Comparison of ENCODE assay signal across 25 cellular contexts in the genomic region with DNA sequence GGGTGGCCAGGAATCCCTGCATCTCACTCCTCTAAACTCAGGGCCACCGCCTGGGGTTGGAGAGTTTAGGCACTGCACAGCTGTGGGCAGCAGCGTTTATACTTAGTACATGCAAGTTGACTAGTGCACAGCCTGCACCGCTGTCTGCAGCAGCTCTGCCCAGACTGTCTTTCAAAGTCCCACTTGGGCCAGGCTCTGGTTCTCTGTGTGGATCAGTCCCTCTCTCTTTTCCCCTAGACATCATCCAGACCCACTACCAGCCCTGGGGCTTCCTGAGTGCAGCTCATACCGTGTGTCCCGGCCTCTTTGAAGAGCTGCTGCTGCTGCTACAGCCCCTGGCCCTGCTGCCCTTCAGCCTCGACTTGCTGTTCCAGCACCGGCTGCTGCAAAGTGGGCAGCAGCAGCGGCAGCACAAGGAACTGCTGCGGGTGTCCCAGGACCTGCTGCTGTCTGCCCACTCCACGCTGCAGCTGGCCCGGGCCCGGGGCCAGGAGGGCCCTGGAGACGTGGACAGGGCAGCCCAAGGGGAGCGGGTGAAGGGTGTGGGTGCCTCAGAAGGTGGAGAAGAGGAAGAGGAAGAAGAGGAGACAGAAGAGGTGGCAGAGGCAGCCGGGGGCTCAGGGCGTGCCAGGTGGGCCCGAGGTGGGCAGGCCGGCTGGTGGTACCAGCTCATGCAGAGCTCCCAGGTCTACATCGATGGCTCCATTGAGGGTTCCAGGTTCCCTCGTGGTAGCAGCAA. TPM values are rescaled to one million over a fixed set of nuclear protein-coding genes. Genes with fewer than 3 reads are reported as not detected.
DNase-seq lines count a peak whose midpoint lies in the region; ATAC-seq, FAIRE-seq and TF ChIP-seq lines count a peak whose summit lies in the region.
"Had no signal": no experiment of that assay in that cellular context is flagged by ENCODE, and none has a peak within 500 bp of the region (broad histone marks: within the 10 kb centered on the region; RNA-seq: fewer than 3 reads in every experiment).

No MANE protein-coding gene starts in this region.

- no peak for DNase-seq in left ventricle myocardium inferior
- no peak for DNase-seq in right atrium auricular region (ENCODE audit: low spot score)
- DNase-seq in K562 (ENCODE audit: extremely low read depth in 1 of 4, low spot score in 3 of 4) = no peak
- DNase-seq in psoas muscle = no peak
- DNase-seq in tibial artery = no peak
- no peak for DNase-seq in DMS79 (lab: John Stamatoyannopoulos, UW)
- DNase-seq in NAMALWA (ENCODE audit: low spot score) = no peak
- DNase-seq: Calu3; CD8-positive, alpha-beta memory T cell; DMS153; H7; KG1; NCI-H1105; NCI-H146; NCI-H2029; NCI-H2227 treated with DMSO at 0.1 percent for 48 hours; NCI-H510A treated with DMSO at 0.1 percent for 48 hours; NCI-H748 treated with DMSO at 0.1 percent for 48 hours; Peyer's patch had no signal

- 73% methylated on average over 8 of the region's 20 CpGs for WGBS in K562 (ENCODE audit: insufficient coverage, low coverage, missing lambda C conversion rate)
- WGBS in psoas muscle, 3 donors = 54 to 69% (median 56%) methylated on average over 20 of the region's 20 CpGs

- no peaks in the 10 kb centered on the region for H3K27me3 ChIP-seq in left ventricle myocardium inferior (ENCODE audit: low read depth)
- H3K27me3 ChIP-seq in right atrium auricular region = no peaks in the 10 kb centered on the region
- no peaks in the 10 kb centered on the region for H3K27me3 ChIP-seq in K562 (ENCODE audit: control insufficient read depth in 2 of 2, insufficient read depth in 2 of 2, low read length in 2 of 2)
- H3K27me3 ChIP-seq in psoas muscle (ENCODE audit: insufficient read depth in 3 of 3, low read length in 2 of 3) = no peaks in the 10 kb centered on the region
- H3K27me3 ChIP-seq in tibial artery = no peaks in the 10 kb centered on the region
- H3K27me3 ChIP-seq: Peyer's patch, SJSA1 had no signal

- H3K4me3 ChIP-seq in left ventricle myocardium inferior (no peak overlapping the region), right atrium auricular region (no peak overlapping the region), K562 (no peak overlapping the region), psoas muscle (no peak overlapping the region), tibial artery (no peak overlapping the region)
- H3K4me3 ChIP-seq: Peyer's patch, SJSA1 had no signal

- CTCF ChIA-PET in K562 (lab: Yijun Ruan, JAX; ENCODE audit: low intra/inter-chr PET ratio) = no interaction called here

- no peaks in the 10 kb centered on the region for H4K20me1 ChIP-seq in K562 (replicated peaks; ENCODE audit: control insufficient read depth, insufficient read depth, low read length)

- no peaks in the 10 kb centered on the region for H3K79me2 ChIP-seq in K562 (ENCODE audit: control insufficient read depth, insufficient read depth, low read length)

- H3K4me1 ChIP-seq in left ventricle myocardium inferior (peaks cover 32% of the 10 kb centered on the region), right atrium auricular region (peaks cover 0 to 24% of the 10 kb centered on the region in 2 donors), K562 (replicated peaks in 1 of 2; ENCODE audit: control insufficient read depth in 2 of 2, insufficient read depth in 2 of 2, low read length in 2 of 2) (peaks cover 0 to 4% of the 10 kb centered on the region in 2 experiments; a peak in 1 of 5 replicates), psoas muscle (peaks cover 80% of the 10 kb centered on the region), tibial artery (peaks cover 0 to 58% (median 52%) of the 10 kb centered on the region in 4 donors)
- H3K4me1 ChIP-seq: SJSA1 had no signal

- TF ChIP-seq EP300 in K562 (IDR thresholded peaks at IDR 0.05; ENCODE audit: low read length) = no peak

- TF ChIP-seq RAD21 in K562 (CRISPR knock-in tag; conservative IDR thresholded peaks at IDR 0.05 in 1 of 2, IDR thresholded peaks at IDR 0.05 in 1 of 2) = no peak

- TF ChIP-seq POLR2A in K562 (conservative IDR thresholded peaks at IDR 0.05) = no peak

- ATAC-seq in K562 = no peak
- ATAC-seq in psoas muscle = no peak
- ATAC-seq in HG02642 (IDR thresholded peaks at IDR 0.05; ENCODE audit: poor library complexity, unreplicated experiment) = no peak

- in situ Hi-C loops in K562 (cut with MboI) = loop anchor here (10.0 to 25.0 kb wide), 2 partner anchors 285 to 673 kb away; a partner anchor contains a TSS

- POLR2A ChIA-PET in K562 (lab: Yijun Ruan, JAX) = no interaction called here

- H3K27ac ChIP-seq in left ventricle myocardium inferior (replicated peaks) (peak overlapping the region; percentile 12), right atrium auricular region (no peak overlapping the region), K562 (ENCODE audit: extremely low read depth, low read depth, low read length) (no peak overlapping the region), psoas muscle (peak overlapping the region; percentile 90), tibial artery (peak overlapping the region; percentile 83 to 93)
- H3K27ac ChIP-seq: C4-2B, Peyer's patch, SJSA1 had no signal

- H3K4me2 ChIP-seq in K562 (ENCODE audit: insufficient read depth, low read length) = no peak overlapping the region

- intact Hi-C loops in left ventricle myocardium inferior (cut with micrococcal nuclease) (loop anchor here (5.0 kb wide), 1 partner anchor 83 kb away; no protein-coding TSS in a partner anchor), K562 (cut with micrococcal nuclease) (no loop called here), psoas muscle (cut with DNase I) (loop anchor here (2.0 to 10.0 kb wide), 4 partner anchors 38 to 443 kb away; partner anchors contain the start of genes ATOSB (in 1 of the 2) and RUSC2 (in 1 of the 2)), tibial artery (cut with DNase I; ENCODE audit: low total_unique reads) (loop anchor here (5.0 kb wide), 1 partner anchor 443 kb away; the partner anchor contains the start of gene ATOSB)

- peak overlapping the region in 1 of 2 experiments; percentile 26; a peak in 1 of 4 replicates for H3K9ac ChIP-seq in K562 (ENCODE audit: insufficient read depth in 1 of 2, low read depth in 2 of 2, low read length in 2 of 2)

- no TSS peak for BruUV-seq in K562 (replicated peaks; lab: Mats Ljungman, UMichigan)

- TF ChIP-seq CTCF in left ventricle myocardium inferior (IDR thresholded peaks at IDR 0.05; ENCODE audit: borderline replicate concordance) (no peak), right atrium auricular region (IDR thresholded peaks at IDR 0.05) (no peak), K562 (IDR thresholded peaks at IDR 0.05 in 2 of 3, conservative IDR thresholded peaks at IDR 0.05 in 1 of 3; ENCODE audit: insufficient read depth in 2 of 3, low read depth in 1 of 3, low read length in 3 of 3) (no peak), psoas muscle (IDR thresholded peaks at IDR 0.05) (no peak), tibial artery (IDR thresholded peaks at IDR 0.05) (no peak)

- H2AFZ ChIP-seq in K562 (ENCODE audit: low read depth, low read length) = no peak overlapping the region

- no peak for FAIRE-seq in K562 (lab: Jason Lieb, UNC)
- FAIRE-seq: A204.1, G401.6, GM19239 had no signal

- H3K9me1 ChIP-seq in K562 (ENCODE audit: control insufficient read depth, insufficient read depth, low read length) = no peaks in the 10 kb centered on the region

- H3K9me3 ChIP-seq in left ventricle myocardium inferior (replicated peaks) = no peaks in the 10 kb centered on the region
- no peaks in the 10 kb centered on the region for H3K9me3 ChIP-seq in right atrium auricular region
- H3K9me3 ChIP-seq in K562 (replicated peaks; ENCODE audit: control insufficient read depth, insufficient read depth, low read depth, low read length) = no peaks in the 10 kb centered on the region
- no peaks in the 10 kb centered on the region for H3K9me3 ChIP-seq in psoas muscle
- no peaks in the 10 kb centered on the region for H3K9me3 ChIP-seq in tibial artery
- H3K9me3 ChIP-seq: Peyer's patch, SJSA1 had no signal

- peaks cover 66% of the 10 kb centered on the region for H3K36me3 ChIP-seq in left ventricle myocardium inferior
- peaks cover 76% of the 10 kb centered on the region for H3K36me3 ChIP-seq in right atrium auricular region
- H3K36me3 ChIP-seq in K562 (ENCODE audit: control insufficient read depth, insufficient read depth, low read length) = peaks cover 21% of the 10 kb centered on the region; the same call in 1 of the 3 replicates
- H3K36me3 ChIP-seq in psoas muscle (ENCODE audit: insufficient read depth in 1 of 2, low read depth in 1 of 2) = peaks cover 6 to 57% of the 10 kb centered on the region in 2 donors
- H3K36me3 ChIP-seq in tibial artery = peaks cover 62 to 74% (median 67%) of the 10 kb centered on the region in 3 donors

RNA-seq across cellular contexts. Expression of gene TESK1, which starts 45.1 kb away (rescaled TPM):
- total RNA-seq in left ventricle myocardium inferior (25.4 TPM), right atrium auricular region (10 to 100 TPM; 16.5 to 28.0 TPM), K562 (2014; rRNA removed) (3.7 and 4.8 TPM in 2 replicates), K562 (2014; rRNA removed; fragmentation: Illumina TruSeq; extraction: Trizol) (1.8 and 2.1 TPM in 2 replicates), K562 (2015; rRNA removed; fragmentation: Illumina TruSeq; extraction: Trizol) (4.1 and 4.3 TPM in 2 replicates), K562 (2021) (7.9 and 10.4 TPM in 2 replicates), psoas muscle (10 to 100 TPM; 44.4 to 81.0 (median 56.8) TPM)
- 31.6 and 38.4 TPM in 2 replicates for total RNA-seq in K562 (2011; cell fraction: chromatin; rRNA removed; ENCODE audit: low replicate concordance)
- 22.0 and 29.9 TPM in 2 replicates for total RNA-seq in K562 (2011; cell fraction: nucleolus; rRNA removed)
- total RNA-seq in K562 (2011; cell fraction: nucleoplasm; rRNA removed) = 25.6 and 25.8 TPM in 2 replicates
- polyA plus RNA-seq in K562 (2011; rRNA removed) (5.9 and 6.2 TPM in 2 replicates), K562 (2014; fragmentation: Illumina TruSeq; extraction: Trizol) (6.0 and 7.4 TPM in 2 replicates), K562 (2014; fragmentation: Nextera tagmentation; extraction: Ambion mirVana) (under 1 TPM; 0.07 to 0.21 TPM), K562 (2014; rRNA removed) (5.9 and 8.1 TPM in 2 replicates), psoas muscle (10 to 100 TPM; 59.4 to 73.6 (median 70.7) TPM)
- 5.3 and 8.8 TPM in 2 replicates for polyA plus RNA-seq in K562 (2011; cell fraction: cytosol; rRNA removed)
- polyA plus RNA-seq in K562 (2011; cell fraction: nucleus; rRNA removed) = 40.2 and 56.0 TPM in 2 replicates
- polyA plus RNA-seq in K562 (2012) = 11.7 and 15.9 TPM in 2 replicates
- polyA minus RNA-seq in K562 (2011; rRNA and poly(A)+ RNA removed) = 5.2 and 5.7 TPM in 2 replicates
- polyA minus RNA-seq in K562 (2011; cell fraction: cytosol; rRNA and poly(A)+ RNA removed) = 4.2 and 8.7 TPM in 2 replicates
- 12.4 and 17.7 TPM in 2 replicates for polyA minus RNA-seq in K562 (2011; cell fraction: nucleus; rRNA and poly(A)+ RNA removed)

RNA-seq across cellular contexts. Expression of gene CD72, which starts 58.3 kb away (rescaled TPM):
- total RNA-seq in left ventricle myocardium inferior (0.63 TPM), right atrium auricular region (1 to 10 TPM in 1 of 2 donors, under 1 TPM in 1; 0.79 to 1.3 TPM), K562 (2014; rRNA removed) (0.33 TPM in 1 of 2 replicates, not detected in the other), K562 (2014; rRNA removed; fragmentation: Illumina TruSeq; extraction: Trizol) (0.29 and 0.41 TPM in 2 replicates), K562 (2015; rRNA removed; fragmentation: Illumina TruSeq; extraction: Trizol) (0.62 and 0.75 TPM in 2 replicates), K562 (2021) (0.25 and 0.55 TPM in 2 replicates), psoas muscle (under 1 TPM; 0.57 to 0.71 (median 0.64) TPM)
- 2.0 and 3.5 TPM in 2 replicates for total RNA-seq in K562 (2011; cell fraction: chromatin; rRNA removed; ENCODE audit: low replicate concordance)
- total RNA-seq in K562 (2011; cell fraction: nucleolus; rRNA removed) = 1.8 and 2.2 TPM in 2 replicates
- total RNA-seq in K562 (2011; cell fraction: nucleoplasm; rRNA removed) = 3.8 and 4.7 TPM in 2 replicates
- polyA plus RNA-seq in K562 (2011; rRNA removed) (0.78 and 1.7 TPM in 2 replicates), K562 (2014; fragmentation: Illumina TruSeq; extraction: Trizol) (0.25 and 0.43 TPM in 2 replicates), K562 (2014; fragmentation: Nextera tagmentation; extraction: Ambion mirVana) (under 1 TPM; 0.11 to 0.13 TPM), K562 (2014; rRNA removed) (0.19 and 0.54 TPM in 2 replicates), psoas muscle (1 to 10 TPM in 1 of 3 donors, under 1 TPM in 2; 0.46 to 1.2 (median 0.68) TPM)
- polyA plus RNA-seq in K562 (2011; cell fraction: cytosol; rRNA removed) = 1.0 TPM in 2 replicates
- polyA plus RNA-seq in K562 (2011; cell fraction: nucleus; rRNA removed) = 7.0 and 8.5 TPM in 2 replicates
- 0.74 and 0.98 TPM in 2 replicates for polyA plus RNA-seq in K562 (2012)
- 0.70 and 0.87 TPM in 2 replicates for polyA minus RNA-seq in K562 (2011; rRNA and poly(A)+ RNA removed)
- polyA minus RNA-seq in K562 (2011; cell fraction: cytosol; rRNA and poly(A)+ RNA removed) = not detected in 2 replicates
- polyA minus RNA-seq in K562 (2011; cell fraction: nucleus; rRNA and poly(A)+ RNA removed) = 1.2 and 1.6 TPM in 2 replicates
- total RNA-seq: SJSA1 had no signal

Comparison
In these comparisons a context has a peak if more than half of its experiments do, and no peak if none do; other contexts are left out.
1. H3K27ac ChIP-seq: peak in left ventricle myocardium inferior (single experiment), psoas muscle (single experiment) and tibial artery (2 of 2); none in right atrium auricular region (0 of 2) and K562 (single experiment).